Comparison of ENCODE assay signal across 2 cellular contexts in the genomic region with DNA sequence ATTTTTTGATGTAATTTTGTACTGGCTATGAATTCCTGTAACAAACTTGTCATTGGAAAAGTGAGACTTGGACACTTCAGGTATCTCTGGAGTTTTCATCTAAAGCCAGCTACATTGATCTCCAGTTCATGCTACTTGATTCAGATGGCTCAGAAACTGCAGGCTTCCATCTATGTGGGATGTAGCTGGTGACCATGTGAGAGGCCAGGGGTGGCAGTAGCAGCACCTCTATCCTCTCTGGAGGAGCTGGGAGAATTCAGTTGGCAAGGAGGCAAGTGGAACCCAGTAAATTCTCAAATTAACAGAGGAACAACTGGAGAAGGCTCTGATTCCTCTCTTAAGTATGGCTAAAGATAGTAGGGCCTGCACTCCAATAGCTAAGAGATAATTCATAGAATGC.
TF ChIP-seq lines count a peak whose summit lies in the region.

No MANE protein-coding gene starts in this region.

TF ChIP-seq in GM23338, 12 proteins besides CTCF, POLR2A, EP300 and RAD21 (continued from another document):
- TF ChIP-seq, protein P1, sequence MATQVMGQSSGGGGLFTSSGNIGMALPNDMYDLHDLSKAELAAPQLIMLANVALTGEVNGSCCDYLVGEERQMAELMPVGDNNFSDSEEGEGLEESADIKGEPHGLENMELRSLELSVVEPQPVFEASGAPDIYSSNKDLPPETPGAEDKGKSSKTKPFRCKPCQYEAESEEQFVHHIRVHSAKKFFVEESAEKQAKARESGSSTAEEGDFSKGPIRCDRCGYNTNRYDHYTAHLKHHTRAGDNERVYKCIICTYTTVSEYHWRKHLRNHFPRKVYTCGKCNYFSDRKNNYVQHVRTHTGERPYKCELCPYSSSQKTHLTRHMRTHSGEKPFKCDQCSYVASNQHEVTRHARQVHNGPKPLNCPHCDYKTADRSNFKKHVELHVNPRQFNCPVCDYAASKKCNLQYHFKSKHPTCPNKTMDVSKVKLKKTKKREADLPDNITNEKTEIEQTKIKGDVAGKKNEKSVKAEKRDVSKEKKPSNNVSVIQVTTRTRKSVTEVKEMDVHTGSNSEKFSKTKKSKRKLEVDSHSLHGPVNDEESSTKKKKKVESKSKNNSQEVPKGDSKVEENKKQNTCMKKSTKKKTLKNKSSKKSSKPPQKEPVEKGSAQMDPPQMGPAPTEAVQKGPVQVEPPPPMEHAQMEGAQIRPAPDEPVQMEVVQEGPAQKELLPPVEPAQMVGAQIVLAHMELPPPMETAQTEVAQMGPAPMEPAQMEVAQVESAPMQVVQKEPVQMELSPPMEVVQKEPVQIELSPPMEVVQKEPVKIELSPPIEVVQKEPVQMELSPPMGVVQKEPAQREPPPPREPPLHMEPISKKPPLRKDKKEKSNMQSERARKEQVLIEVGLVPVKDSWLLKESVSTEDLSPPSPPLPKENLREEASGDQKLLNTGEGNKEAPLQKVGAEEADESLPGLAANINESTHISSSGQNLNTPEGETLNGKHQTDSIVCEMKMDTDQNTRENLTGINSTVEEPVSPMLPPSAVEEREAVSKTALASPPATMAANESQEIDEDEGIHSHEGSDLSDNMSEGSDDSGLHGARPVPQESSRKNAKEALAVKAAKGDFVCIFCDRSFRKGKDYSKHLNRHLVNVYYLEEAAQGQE (IDR thresholded peaks at IDR 0.05; ENCODE audit: unreplicated experiment) = no peak
- TF ChIP-seq, protein P2, sequence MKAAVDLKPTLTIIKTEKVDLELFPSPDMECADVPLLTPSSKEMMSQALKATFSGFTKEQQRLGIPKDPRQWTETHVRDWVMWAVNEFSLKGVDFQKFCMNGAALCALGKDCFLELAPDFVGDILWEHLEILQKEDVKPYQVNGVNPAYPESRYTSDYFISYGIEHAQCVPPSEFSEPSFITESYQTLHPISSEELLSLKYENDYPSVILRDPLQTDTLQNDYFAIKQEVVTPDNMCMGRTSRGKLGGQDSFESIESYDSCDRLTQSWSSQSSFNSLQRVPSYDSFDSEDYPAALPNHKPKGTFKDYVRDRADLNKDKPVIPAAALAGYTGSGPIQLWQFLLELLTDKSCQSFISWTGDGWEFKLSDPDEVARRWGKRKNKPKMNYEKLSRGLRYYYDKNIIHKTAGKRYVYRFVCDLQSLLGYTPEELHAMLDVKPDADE (IDR thresholded peaks at IDR 0.05) = no peak
- TF ChIP-seq, protein P3, sequence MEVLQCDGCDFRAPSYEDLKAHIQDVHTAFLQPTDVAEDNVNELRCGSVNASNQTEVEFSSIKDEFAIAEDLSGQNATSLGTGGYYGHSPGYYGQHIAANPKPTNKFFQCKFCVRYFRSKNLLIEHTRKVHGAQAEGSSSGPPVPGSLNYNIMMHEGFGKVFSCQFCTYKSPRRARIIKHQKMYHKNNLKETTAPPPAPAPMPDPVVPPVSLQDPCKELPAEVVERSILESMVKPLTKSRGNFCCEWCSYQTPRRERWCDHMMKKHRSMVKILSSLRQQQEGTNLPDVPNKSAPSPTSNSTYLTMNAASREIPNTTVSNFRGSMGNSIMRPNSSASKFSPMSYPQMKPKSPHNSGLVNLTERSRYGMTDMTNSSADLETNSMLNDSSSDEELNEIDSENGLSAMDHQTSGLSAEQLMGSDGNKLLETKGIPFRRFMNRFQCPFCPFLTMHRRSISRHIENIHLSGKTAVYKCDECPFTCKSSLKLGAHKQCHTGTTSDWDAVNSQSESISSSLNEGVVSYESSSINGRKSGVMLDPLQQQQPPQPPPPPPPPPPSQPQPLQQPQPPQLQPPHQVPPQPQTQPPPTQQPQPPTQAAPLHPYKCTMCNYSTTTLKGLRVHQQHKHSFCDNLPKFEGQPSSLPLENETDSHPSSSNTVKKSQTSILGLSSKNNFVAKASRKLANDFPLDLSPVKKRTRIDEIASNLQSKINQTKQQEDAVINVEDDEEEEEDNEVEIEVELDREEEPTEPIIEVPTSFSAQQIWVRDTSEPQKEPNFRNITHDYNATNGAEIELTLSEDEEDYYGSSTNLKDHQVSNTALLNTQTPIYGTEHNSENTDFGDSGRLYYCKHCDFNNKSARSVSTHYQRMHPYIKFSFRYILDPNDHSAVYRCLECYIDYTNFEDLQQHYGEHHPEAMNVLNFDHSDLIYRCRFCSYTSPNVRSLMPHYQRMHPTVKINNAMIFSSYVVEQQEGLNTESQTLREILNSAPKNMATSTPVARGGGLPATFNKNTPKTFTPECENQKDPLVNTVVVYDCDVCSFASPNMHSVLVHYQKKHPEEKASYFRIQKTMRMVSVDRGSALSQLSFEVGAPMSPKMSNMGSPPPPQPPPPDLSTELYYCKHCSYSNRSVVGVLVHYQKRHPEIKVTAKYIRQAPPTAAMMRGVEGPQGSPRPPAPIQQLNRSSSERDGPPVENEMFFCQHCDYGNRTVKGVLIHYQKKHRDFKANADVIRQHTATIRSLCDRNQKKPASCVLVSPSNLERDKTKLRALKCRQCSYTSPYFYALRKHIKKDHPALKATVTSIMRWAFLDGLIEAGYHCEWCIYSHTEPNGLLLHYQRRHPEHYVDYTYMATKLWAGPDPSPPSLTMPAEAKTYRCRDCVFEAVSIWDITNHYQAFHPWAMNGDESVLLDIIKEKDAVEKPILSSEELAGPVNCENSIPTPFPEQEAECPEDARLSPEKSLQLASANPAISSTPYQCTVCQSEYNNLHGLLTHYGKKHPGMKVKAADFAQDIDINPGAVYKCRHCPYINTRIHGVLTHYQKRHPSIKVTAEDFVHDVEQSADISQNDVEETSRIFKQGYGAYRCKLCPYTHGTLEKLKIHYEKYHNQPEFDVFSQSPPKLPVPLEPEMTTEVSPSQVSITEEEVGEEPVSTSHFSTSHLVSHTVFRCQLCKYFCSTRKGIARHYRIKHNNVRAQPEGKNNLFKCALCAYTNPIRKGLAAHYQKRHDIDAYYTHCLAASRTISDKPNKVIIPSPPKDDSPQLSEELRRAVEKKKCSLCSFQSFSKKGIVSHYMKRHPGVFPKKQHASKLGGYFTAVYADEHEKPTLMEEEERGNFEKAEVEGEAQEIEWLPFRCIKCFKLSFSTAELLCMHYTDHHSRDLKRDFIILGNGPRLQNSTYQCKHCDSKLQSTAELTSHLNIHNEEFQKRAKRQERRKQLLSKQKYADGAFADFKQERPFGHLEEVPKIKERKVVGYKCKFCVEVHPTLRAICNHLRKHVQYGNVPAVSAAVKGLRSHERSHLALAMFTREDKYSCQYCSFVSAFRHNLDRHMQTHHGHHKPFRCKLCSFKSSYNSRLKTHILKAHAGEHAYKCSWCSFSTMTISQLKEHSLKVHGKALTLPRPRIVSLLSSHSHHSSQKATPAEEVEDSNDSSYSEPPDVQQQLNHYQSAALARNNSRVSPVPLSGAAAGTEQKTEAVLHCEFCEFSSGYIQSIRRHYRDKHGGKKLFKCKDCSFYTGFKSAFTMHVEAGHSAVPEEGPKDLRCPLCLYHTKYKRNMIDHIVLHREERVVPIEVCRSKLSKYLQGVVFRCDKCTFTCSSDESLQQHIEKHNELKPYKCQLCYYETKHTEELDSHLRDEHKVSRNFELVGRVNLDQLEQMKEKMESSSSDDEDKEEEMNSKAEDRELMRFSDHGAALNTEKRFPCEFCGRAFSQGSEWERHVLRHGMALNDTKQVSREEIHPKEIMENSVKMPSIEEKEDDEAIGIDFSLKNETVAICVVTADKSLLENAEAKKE (CRISPR knock-in tag; IDR thresholded peaks at IDR 0.05) = no peak
- no peak for TF ChIP-seq ZNF331 (CRISPR knock-in tag; IDR thresholded peaks at IDR 0.05; ENCODE audit: low read depth)

TF ChIP-seq in HCT116, 20 proteins besides CTCF, POLR2A, EP300 and RAD21:
- TF ChIP-seq ELF1 (IDR thresholded peaks at IDR 0.05; ENCODE audit: borderline replicate concordance, low read depth) = no peak
- no peak for TF ChIP-seq SRF (IDR thresholded peaks at IDR 0.05; ENCODE audit: low read depth)
- no peak for TF ChIP-seq EZH2phosphoT487 (IDR thresholded peaks at IDR 0.05; ENCODE audit: borderline replicate concordance)
- TF ChIP-seq, protein P4, sequence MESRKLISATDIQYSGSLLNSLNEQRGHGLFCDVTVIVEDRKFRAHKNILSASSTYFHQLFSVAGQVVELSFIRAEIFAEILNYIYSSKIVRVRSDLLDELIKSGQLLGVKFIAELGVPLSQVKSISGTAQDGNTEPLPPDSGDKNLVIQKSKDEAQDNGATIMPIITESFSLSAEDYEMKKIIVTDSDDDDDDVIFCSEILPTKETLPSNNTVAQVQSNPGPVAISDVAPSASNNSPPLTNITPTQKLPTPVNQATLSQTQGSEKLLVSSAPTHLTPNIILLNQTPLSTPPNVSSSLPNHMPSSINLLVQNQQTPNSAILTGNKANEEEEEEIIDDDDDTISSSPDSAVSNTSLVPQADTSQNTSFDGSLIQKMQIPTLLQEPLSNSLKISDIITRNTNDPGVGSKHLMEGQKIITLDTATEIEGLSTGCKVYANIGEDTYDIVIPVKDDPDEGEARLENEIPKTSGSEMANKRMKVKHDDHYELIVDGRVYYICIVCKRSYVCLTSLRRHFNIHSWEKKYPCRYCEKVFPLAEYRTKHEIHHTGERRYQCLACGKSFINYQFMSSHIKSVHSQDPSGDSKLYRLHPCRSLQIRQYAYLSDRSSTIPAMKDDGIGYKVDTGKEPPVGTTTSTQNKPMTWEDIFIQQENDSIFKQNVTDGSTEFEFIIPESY (IDR thresholded peaks at IDR 0.05; ENCODE audit: extremely low read depth, insufficient replicate concordance, low read length) = no peak
- no peak for TF ChIP-seq ZFX (IDR thresholded peaks at IDR 0.05)
- TF ChIP-seq SP1 (IDR thresholded peaks at IDR 0.05; ENCODE audit: low read depth) = no peak
- TF ChIP-seq JUND (IDR thresholded peaks at IDR 0.05) = no peak
- TF ChIP-seq, protein P5, sequence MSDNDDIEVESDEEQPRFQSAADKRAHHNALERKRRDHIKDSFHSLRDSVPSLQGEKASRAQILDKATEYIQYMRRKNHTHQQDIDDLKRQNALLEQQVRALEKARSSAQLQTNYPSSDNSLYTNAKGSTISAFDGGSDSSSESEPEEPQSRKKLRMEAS (IDR thresholded peaks at IDR 0.05) = no peak
- TF ChIP-seq CEBPB (IDR thresholded peaks at IDR 0.05; ENCODE audit: low read depth) = no peak
- no peak for TF ChIP-seq ZNF274 (IDR thresholded peaks at IDR 0.05; ENCODE audit: low read depth, low read length)
- TF ChIP-seq, protein P6, sequence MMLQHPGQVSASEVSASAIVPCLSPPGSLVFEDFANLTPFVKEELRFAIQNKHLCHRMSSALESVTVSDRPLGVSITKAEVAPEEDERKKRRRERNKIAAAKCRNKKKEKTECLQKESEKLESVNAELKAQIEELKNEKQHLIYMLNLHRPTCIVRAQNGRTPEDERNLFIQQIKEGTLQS (IDR thresholded peaks at IDR 0.05) = no peak
- TF ChIP-seq, protein P1 (IDR thresholded peaks at IDR 0.05; ENCODE audit: low read depth) = no peak
- TF ChIP-seq FOSL1 (IDR thresholded peaks at IDR 0.05; ENCODE audit: low read depth) = no peak
- no peak for TF ChIP-seq EZH2 (IDR thresholded peaks at IDR 0.05)
- TF ChIP-seq EGR1 (IDR thresholded peaks at IDR 0.05; ENCODE audit: low read depth) = no peak
TF ChIP-seq in HCT116: peak in this region for 0.
